28 cellular contexts compared by ENCODE assay signal in genomic region chr11:102705626-102706025, GRCh38. TPM values are rescaled to one million over a fixed set of nuclear protein-coding genes. Genes with fewer than 3 reads are reported as not detected.
"Had no signal": no experiment of that assay in that cellular context is flagged by ENCODE, and none has a peak within 500 bp of the region (broad histone marks: within the 10 kb centered on the region; RNA-seq: fewer than 3 reads in every experiment).

MMP27 (minus strand) TSS chr11:102705769; CDS start chr11:102705714, 55 bp downstream.

- H3K9me3 Mint-ChIP-seq: activated CD4-positive, alpha-beta memory T cell treated with anti-CD3 and anti-CD28 coated beads, Interleukin-2, amount 10 ng/mL, durations not matched to agents 7 days and 5 days; activated naive CD4-positive, alpha-beta T cell treated with anti-CD3 and anti-CD28 coated beads for 36 hours; activated naive CD8-positive, alpha-beta T cell treated with anti-CD3 and anti-CD28 coated beads, Interleukin-2, amount 10 ng/mL, durations not matched to agents 7 days and 5 days; activated T-cell treated with anti-CD3 and anti-CD28 coated beads, Interleukin-2, amount 50 U/mL, for 72 hours; memory B cell; nephron progenitor cell; stimulated activated naive B cell treated with anti-CD40 and anti-IgM and Interleukin-4, amounts not matched to agents 10 μg/mL and 1 μg/mL and 100 μg/mL, for 72 hours had no signal

- H3K4me1 Mint-ChIP-seq: activated CD4-positive, alpha-beta memory T cell treated with anti-CD3 and anti-CD28 coated beads, Interleukin-2, amount 10 ng/mL, durations not matched to agents 7 days and 5 days; memory B cell; nephron progenitor cell; stimulated activated naive B cell treated with anti-CD40 and anti-IgM and Interleukin-4, amounts not matched to agents 10 μg/mL and 1 μg/mL and 100 μg/mL, for 72 hours had no signal

- H3K36me3 Mint-ChIP-seq: activated naive CD8-positive, alpha-beta T cell treated with anti-CD3 and anti-CD28 coated beads, Interleukin-2, amount 10 ng/mL, durations not matched to agents 7 days and 5 days; memory B cell; stimulated activated naive B cell treated with anti-CD40 and anti-IgM and Interleukin-4, amounts not matched to agents 10 μg/mL and 1 μg/mL and 100 μg/mL, for 72 hours had no signal

- H3K27ac ChIP-seq: coronary artery, heart right ventricle, right lobe of liver, tibial nerve had no signal

- H3K27me3 ChIP-seq: heart right ventricle, right lobe of liver, tibial nerve had no signal

- ATAC-seq: activated T-cell treated with anti-CD3 and anti-CD28 coated beads, Interleukin-2, amount 50 U/mL, for 72 hours; heart right ventricle; left cardiac atrium; mucosa of descending colon; right lobe of liver; stimulated activated naive B cell treated with anti-CD40 and anti-IgM and Interleukin-4, amounts not matched to agents 10 μg/mL and 1 μg/mL and 100 μg/mL, for 72 hours; T-helper 17 cell had no signal

- DNase-seq: activated CD4-positive, alpha-beta memory T cell treated with anti-CD3 and anti-CD28 coated beads, Interleukin-2, amount 10 ng/mL, durations not matched to agents 7 days and 5 days; activated CD4-positive, alpha-beta T cell treated with anti-CD3 and anti-CD28 coated beads for 48 hours; activated CD4-positive, CD25-positive, alpha-beta regulatory T cell; activated effector memory CD4-positive, alpha-beta T cell treated with Interleukin-2 at 50 U/mL for 16 hours; activated naive CD4-positive, alpha-beta T cell treated with anti-CD3 and anti-CD28 coated beads for 36 hours; activated naive CD8-positive, alpha-beta T cell treated with anti-CD3 and anti-CD28 coated beads, Interleukin-2, amount 10 ng/mL, durations not matched to agents 7 days and 5 days; activated T-cell treated with anti-CD3 and anti-CD28 coated beads, Interleukin-2, amount 50 U/mL, for 72 hours; amygdala; cerebellar nuclear complex; heart right ventricle; islet precursor cell; left cardiac atrium; mucosa of descending colon; nephron progenitor cell; posterior cingulate gyrus; right lobe of liver; small intestine; stimulated activated CD4-positive, alpha-beta T cell treated with anti-CD3 and anti-CD28 coated beads, Interleukin-15, amount 100 ng/mL, for 24 hours; stimulated activated CD4-positive, alpha-beta T cell treated with anti-CD3 and anti-CD28 coated beads, Interleukin-2, amount 100 ng/mL, for 48 hours; stimulated activated CD8-positive, alpha-beta memory T cell treated with anti-CD3 and anti-CD28 coated beads, Interleukin-4, amount 100 ng/mL, for 48 hours; stimulated activated naive B cell treated with anti-CD40 and anti-IgM and Interleukin-4, amounts not matched to agents 10 μg/mL and 1 μg/mL and 100 μg/mL, for 72 hours; SW 1271; T-helper 17 cell had no signal

- H3K4me3 Mint-ChIP-seq: activated CD4-positive, alpha-beta memory T cell treated with anti-CD3 and anti-CD28 coated beads, Interleukin-2, amount 10 ng/mL, durations not matched to agents 7 days and 5 days; activated naive CD4-positive, alpha-beta T cell treated with anti-CD3 and anti-CD28 coated beads for 36 hours; activated T-cell treated with anti-CD3 and anti-CD28 coated beads, Interleukin-2, amount 50 U/mL, for 72 hours; memory B cell; nephron progenitor cell; stimulated activated naive B cell treated with anti-CD40 and anti-IgM and Interleukin-4, amounts not matched to agents 10 μg/mL and 1 μg/mL and 100 μg/mL, for 72 hours; T-helper 17 cell had no signal

- H3K4me1 ChIP-seq: right lobe of liver had no signal

- H3K4me3 ChIP-seq: coronary artery, heart right ventricle, mucosa of descending colon, right lobe of liver, tibial nerve had no signal

- H3K27ac Mint-ChIP-seq: activated CD4-positive, alpha-beta memory T cell treated with anti-CD3 and anti-CD28 coated beads, Interleukin-2, amount 10 ng/mL, durations not matched to agents 7 days and 5 days; activated naive CD4-positive, alpha-beta T cell treated with anti-CD3 and anti-CD28 coated beads for 36 hours; activated naive CD8-positive, alpha-beta T cell treated with anti-CD3 and anti-CD28 coated beads, Interleukin-2, amount 10 ng/mL, durations not matched to agents 7 days and 5 days; activated T-cell treated with anti-CD3 and anti-CD28 coated beads, Interleukin-2, amount 50 U/mL, for 72 hours; memory B cell; nephron progenitor cell; stimulated activated naive B cell treated with anti-CD40 and anti-IgM and Interleukin-4, amounts not matched to agents 10 μg/mL and 1 μg/mL and 100 μg/mL, for 72 hours; T-helper 17 cell had no signal

- H3K36me3 ChIP-seq: heart right ventricle, right lobe of liver, tibial nerve had no signal

- H3K9me3 ChIP-seq: heart right ventricle, mucosa of descending colon, right lobe of liver, tibial nerve had no signal

RNA-seq across cellular contexts. Expression of gene MMP27, which starts in this region (rescaled TPM):
- total RNA-seq: activated CD4-positive, alpha-beta memory T cell treated with anti-CD3 and anti-CD28 coated beads, Interleukin-2, amount 10 ng/mL, durations not matched to agents 7 days and 5 days; activated naive CD4-positive, alpha-beta T cell treated with anti-CD3 and anti-CD28 coated beads for 36 hours; activated naive CD8-positive, alpha-beta T cell treated with anti-CD3 and anti-CD28 coated beads, Interleukin-2, amount 10 ng/mL, durations not matched to agents 7 days and 5 days; activated T-cell treated with anti-CD3 and anti-CD28 coated beads, Interleukin-2, amount 50 U/mL, for 72 hours; epithelial cell of proximal tubule; heart right ventricle; left cardiac atrium; liver; T-helper 17 cell had no signal
- polyA plus RNA-seq: heart right ventricle, liver had no signal
